Comparison of ENCODE assay signal across 21 cellular contexts in the genomic region with DNA sequence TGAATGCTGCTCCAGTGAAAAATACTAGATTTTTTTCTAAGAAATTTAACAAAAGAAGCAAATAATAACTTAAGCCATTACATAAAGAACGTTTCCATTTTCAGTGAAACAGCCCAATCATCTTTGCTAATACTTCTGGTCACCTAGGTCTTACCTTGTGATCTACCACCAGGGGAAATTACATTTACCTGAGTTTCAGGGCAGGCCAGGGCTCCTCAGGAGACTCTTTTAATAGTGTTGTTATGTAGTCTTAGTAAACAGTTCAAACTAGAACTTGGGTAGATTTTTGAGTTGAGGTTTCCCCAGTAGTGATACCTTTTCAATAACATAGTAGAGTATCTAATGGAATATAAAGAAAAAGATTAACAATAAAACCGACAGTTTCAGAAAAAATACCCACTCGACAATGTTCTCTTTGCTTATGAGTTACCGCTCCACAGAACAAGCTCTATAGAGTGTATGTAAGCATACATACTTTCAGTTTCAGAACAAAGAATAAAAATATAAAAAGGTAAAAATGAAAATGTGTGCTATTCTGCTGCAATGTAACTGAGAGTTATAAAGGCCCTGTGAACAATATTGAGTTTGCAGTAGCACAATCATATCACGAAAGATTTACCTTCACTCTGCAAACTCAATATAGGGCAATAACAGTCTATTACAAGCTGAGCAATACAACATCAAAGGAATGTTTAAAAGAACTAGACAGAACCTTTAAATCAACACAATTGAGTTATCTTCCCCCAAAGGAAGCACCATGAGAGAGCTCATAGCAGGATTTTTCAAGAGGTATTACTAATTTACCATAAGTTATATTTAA.
A peak's percentile ranks its signal among the peaks of the same experiment; 100 is the strongest.
DNase-seq lines count a peak whose midpoint lies in the region; ATAC-seq and TF ChIP-seq lines count a peak whose summit lies in the region.
"Had no signal": no experiment of that assay in that cellular context is flagged by ENCODE, and none has a peak within 500 bp of the region (broad histone marks: within the 10 kb centered on the region; RNA-seq: fewer than 3 reads in every experiment).

No MANE protein-coding gene starts in this region.

- H3K4me3 ChIP-seq in transverse colon: no peak overlapping the region
- H3K4me3 ChIP-seq: A549, PC-9, SJSA1 had no signal

- TF ChIP-seq EP300 in transverse colon (IDR thresholded peaks at IDR 0.05; ENCODE audit: low read depth): no peak

- H3K9me3 ChIP-seq in transverse colon: no peaks in the 10 kb centered on the region
- H3K9me3 ChIP-seq: A549, SJSA1 had no signal

- H3K36me3 ChIP-seq in transverse colon: no peaks in the 10 kb centered on the region
- H3K36me3 ChIP-seq: SJSA1 had no signal

- in situ Hi-C loops in transverse colon (cut with MboI; ENCODE audit: low pct_ligation_motif_present in 1 of 4, low pct_unique_long_range_greater_than_20kb in 1 of 4, low sequenced_read_pairs in 3 of 4): no loop called here

- ATAC-seq in GM21515 (IDR thresholded peaks at IDR 0.05; ENCODE audit: unreplicated experiment): peak; percentile 49
- peak; percentile 46 for ATAC-seq in HG03175 (IDR thresholded peaks at IDR 0.05; ENCODE audit: unreplicated experiment)
- ATAC-seq: A549 had no signal

- peaks cover 0 to 32% (median 6%) of the 10 kb centered on the region in 4 donors for H3K4me1 ChIP-seq in transverse colon
- H3K4me1 ChIP-seq: A549, SJSA1 had no signal

- 25 to 36% methylated on average over 5 of the region's 5 CpGs for WGBS in transverse colon (ENCODE audit: low coverage in 1 of 2), 2 donors

- no peaks in the 10 kb centered on the region for H3K27me3 ChIP-seq in transverse colon

- intact Hi-C loops in transverse colon (cut with DNase I; ENCODE audit: low total_unique reads) (no loop called here), posterior vena cava (cut with DNase I) (no loop called here)

- TF ChIP-seq CTCF in transverse colon (IDR thresholded peaks at IDR 0.05): peak in 1 of 5 experiments; percentile 9

- TF ChIP-seq POLR2A in transverse colon (IDR thresholded peaks at IDR 0.05): no peak

- peak; percentile 25 for DNase-seq in RPMI8226
- no peak for DNase-seq in transverse colon
- no peak for DNase-seq in glomerular visceral epithelial cell (ENCODE audit: extremely low spot score)
- DNase-seq in posterior vena cava (ENCODE audit: low spot score): no peak
- no peak for DNase-seq in D341Med (ENCODE audit: low spot score)
- DNase-seq: CD4-positive, alpha-beta T cell; DMS53; EL; GOT3; IMR-90; NCI-H1048; NCI-H1436 treated with DMSO at 0.1 percent for 48 hours; NCI-H2029 treated with DMSO at 0.1 percent for 48 hours; NCI-H2171 treated with DMSO at 0.1 percent for 48 hours; NCI-H748 treated with DMSO at 0.1 percent for 48 hours; PC-9; T-helper 2 cell had no signal

- peak overlapping the region in 3 of 4 donors; percentile 18 to 36 (median 34) for H3K27ac ChIP-seq in transverse colon
- H3K27ac ChIP-seq: A549, PC-9, SJSA1 had no signal
